22 cellular contexts compared by ENCODE assay signal in the genomic region with DNA sequence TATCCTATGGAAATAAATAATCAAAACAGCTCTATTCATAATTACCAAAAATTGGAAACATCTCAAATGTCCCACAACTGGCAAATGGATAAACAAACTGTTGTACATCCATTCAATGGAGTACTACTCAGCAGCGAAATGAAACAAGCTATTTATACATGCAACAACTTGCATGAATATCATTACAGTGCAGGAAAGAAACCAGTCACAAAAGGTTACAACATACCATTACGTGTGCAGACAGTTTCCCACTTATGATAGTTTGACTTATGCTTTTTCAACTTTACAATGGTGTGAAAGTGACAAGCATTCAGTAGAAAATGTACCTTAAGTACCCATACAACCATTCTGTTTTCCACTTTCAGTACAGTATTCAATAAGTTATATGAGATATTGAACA.
"Had no signal": no experiment of that assay in that cellular context is flagged by ENCODE, and none has a peak within 500 bp of the region (broad histone marks: within the 10 kb centered on the region; RNA-seq: fewer than 3 reads in every experiment).

No MANE protein-coding gene starts in this region.

- H3K4me1 ChIP-seq: colonic mucosa, gastrocnemius medialis, neural progenitor cell, parathyroid adenoma, right atrium auricular region, thyroid gland had no signal

- H3K27me3 ChIP-seq: colonic mucosa, gastrocnemius medialis, neural progenitor cell, right atrium auricular region, stomach, thyroid gland had no signal

- H3K27ac ChIP-seq: colonic mucosa, gastrocnemius medialis, neural progenitor cell, parathyroid adenoma, right atrium auricular region, stomach, thyroid gland had no signal

- H3K36me3 ChIP-seq: colonic mucosa, thyroid gland had no signal

- DNase-seq: colonic mucosa; effector CD8-positive, alpha-beta T cell; endodermal cell; erythroblast; gastrocnemius medialis; head of caudate nucleus; kidney; mesenchymal stem cell; midbrain; naive thymus-derived CD4-positive, alpha-beta T cell; stimulated activated CD4-positive, alpha-beta T cell treated with anti-CD3 and anti-CD28 coated beads, Interleukin-2, amount 100 ng/mL, for 24 hours; stimulated activated CD4-positive, alpha-beta T cell treated with anti-CD3 and anti-CD28 coated beads, Interleukin-4, amount 100 ng/mL, for 24 hours; stimulated activated naive CD4-positive, alpha-beta T cell treated with Interleukin-2 at 50 U/mL for 16 hours; stomach; thyroid gland had no signal

- H3K4me3 ChIP-seq: colonic mucosa, gastrocnemius medialis, lung, neural progenitor cell, right atrium auricular region, stomach, thyroid gland had no signal

- ATAC-seq: gastrocnemius medialis; left lobe of liver; naive thymus-derived CD4-positive, alpha-beta T cell; sciatic nerve; stimulated activated effector memory CD8-positive, alpha-beta T cell treated with anti-CD3 and anti-CD28 coated beads, Interleukin-12 subunit alpha, Interleukin-12 subunit beta, amount 100 ng/mL, for 72 hours had no signal

- H3K9me3 ChIP-seq: colonic mucosa, gastrocnemius medialis, right atrium auricular region, stomach, thyroid gland had no signal

- FAIRE-seq: kidney had no signal
